Comparison of ENCODE assay signal across 22 cellular contexts in the genomic region with DNA sequence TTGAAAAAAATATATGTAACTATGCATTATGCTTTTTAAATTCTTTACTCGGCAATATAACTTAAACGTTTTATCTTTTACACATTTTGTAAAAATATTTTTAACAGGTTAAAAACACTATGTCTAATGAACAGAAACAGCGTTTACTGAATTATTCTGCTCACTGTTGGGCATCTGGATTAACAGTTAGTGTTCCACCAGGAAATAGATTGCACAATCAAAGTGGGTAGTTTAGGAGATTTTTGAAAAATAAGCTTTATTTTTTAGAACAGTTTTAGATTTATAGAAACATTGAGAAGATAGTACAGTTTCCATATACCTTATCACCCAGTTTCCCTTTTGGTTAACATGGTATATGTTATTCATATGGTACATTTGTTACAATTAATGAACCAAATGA.
DNase-seq lines count a peak whose midpoint lies in the region; ATAC-seq, FAIRE-seq and TF ChIP-seq lines count a peak whose summit lies in the region.
"Had no signal": no experiment of that assay in that cellular context is flagged by ENCODE, and none has a peak within 500 bp of the region (broad histone marks: within the 10 kb centered on the region; RNA-seq: fewer than 3 reads in every experiment).

No MANE protein-coding gene starts in this region.

- TF ChIP-seq EP300 in HepG2 (IDR thresholded peaks at IDR 0.05; ENCODE audit: low read depth in 2 of 2, low read length in 2 of 2) (no peak), HepG2 (CRISPR knock-in tag; IDR thresholded peaks at IDR 0.05; ENCODE audit: borderline replicate concordance) (no peak)

- no peaks in the 10 kb centered on the region for H3K9me1 ChIP-seq in endothelial cell of umbilical vein (replicated peaks; ENCODE audit: control insufficient read depth, extremely low read depth, insufficient read depth, low read length)

- no peak overlapping the region for H3K4me3 Mint-ChIP-seq in natural killer cell treated with Interleukin-12 subunit alpha and Interleukin-12 subunit beta and Interleukin-15 and Interleukin-18, amount 100 ng/mL, for 72 hours
- H3K4me3 Mint-ChIP-seq: B cell; CD4-positive, alpha-beta T cell; CD8-positive, alpha-beta T cell had no signal

- H2AFZ ChIP-seq in HepG2 (ENCODE audit: low read length) = no peak overlapping the region
- no peak overlapping the region for H2AFZ ChIP-seq in endothelial cell of umbilical vein (ENCODE audit: low read depth, low read length)

- POLR2A ChIA-PET in HepG2 (lab: Yijun Ruan, JAX) (no interaction called here), endothelial cell of umbilical vein (lab: Charles Lee) (no interaction called here)

- H3K36me3 Mint-ChIP-seq in natural killer cell treated with Interleukin-12 subunit alpha and Interleukin-12 subunit beta and Interleukin-15 and Interleukin-18, amount 100 ng/mL, for 72 hours = no peaks in the 10 kb centered on the region
- H3K36me3 Mint-ChIP-seq: CD8-positive, alpha-beta T cell had no signal

- no peaks in the 10 kb centered on the region for H4K20me1 ChIP-seq in HepG2 (ENCODE audit: insufficient read depth, low read length)
- H4K20me1 ChIP-seq in endothelial cell of umbilical vein (replicated peaks; ENCODE audit: control insufficient read depth, extremely low read depth, insufficient read depth, low read length) = no peaks in the 10 kb centered on the region
- H4K20me1 ChIP-seq: BLaER1 treated with 17β-estradiol and CSF1 and Interleukin-3, amounts not matched to agents 10 nM and 100 nM had no signal

- no peak overlapping the region for H3K4me3 ChIP-seq in HepG2 (replicated peaks in 1 of 3; ENCODE audit: insufficient read depth in 1 of 3, low read depth in 2 of 3, low read length in 3 of 3)
- no peak overlapping the region for H3K4me3 ChIP-seq in right lobe of liver
- H3K4me3 ChIP-seq in endothelial cell of umbilical vein (replicated peaks in 1 of 3; ENCODE audit: insufficient read depth in 1 of 3, low read depth in 1 of 3, low read length in 3 of 3) = no peak overlapping the region
- H3K4me3 ChIP-seq in pancreas = no peak overlapping the region
- H3K4me3 ChIP-seq: A549; BLaER1 treated with 17β-estradiol and CSF1 and Interleukin-3, amounts not matched to agents 10 nM and 100 nM had no signal

- no peaks in the 10 kb centered on the region for H3K9me3 Mint-ChIP-seq in natural killer cell treated with Interleukin-12 subunit alpha and Interleukin-12 subunit beta and Interleukin-15 and Interleukin-18, amount 100 ng/mL, for 72 hours
- H3K9me3 Mint-ChIP-seq: CD4-positive, alpha-beta T cell had no signal

- FAIRE-seq in HepG2 (lab: Jason Lieb, UNC) (no peak), endothelial cell of umbilical vein (lab: Jason Lieb, UNC) (peak; percentile 49), pancreas (lab: Jason Lieb, UNC) (peak; percentile 29), RCC 7860 (lab: Jason Lieb, UNC) (no peak)
- FAIRE-seq: A549, D721Med, G401.6, GM12891, GM19239 had no signal

- intact Hi-C loops in HepG2 (cut with micrococcal nuclease; ENCODE audit: unreplicated experiment) (no loop called here), right lobe of liver (cut with DNase I) (no loop called here), endothelial cell of umbilical vein (cut with micrococcal nuclease) (no loop called here), pancreas (cut with DNase I) (no loop called here)

- DNase-seq in HepG2 (ENCODE audit: low spot score) = no peak
- DNase-seq in right lobe of liver = no peak
- no peak for DNase-seq in endothelial cell of umbilical vein (ENCODE audit: low read depth, low spot score)
- no peak for DNase-seq in pancreas
- DNase-seq in RCC 7860 (ENCODE audit: low spot score) = no peak
- DNase-seq in natural killer cell treated with Interleukin-12 subunit alpha and Interleukin-12 subunit beta and Interleukin-15 and Interleukin-18, amount 100 ng/mL, for 72 hours (ENCODE audit: low spot score) = no peak
- DNase-seq: AML-193; Caco-2; Calu3; CD4-positive, alpha-beta T cell; CD8-positive, alpha-beta T cell; DMS79 treated with DMSO at 0.1 percent for 48 hours; GF-D8 had no signal

- H3K4me1 ChIP-seq in HepG2 (ENCODE audit: insufficient read depth, low read length) = no peaks in the 10 kb centered on the region
- H3K4me1 ChIP-seq in right lobe of liver = no peaks in the 10 kb centered on the region
- H3K4me1 ChIP-seq in endothelial cell of umbilical vein (ENCODE audit: control insufficient read depth, extremely low read depth, insufficient read depth, low read length) = peaks cover 12% of the 10 kb centered on the region
- no peaks in the 10 kb centered on the region for H3K4me1 ChIP-seq in pancreas
- H3K4me1 ChIP-seq: A549; BLaER1 treated with 17β-estradiol and CSF1 and Interleukin-3, amounts not matched to agents 10 nM and 100 nM; Caco-2 had no signal

- no peaks in the 10 kb centered on the region for H3K79me2 ChIP-seq in HepG2 (ENCODE audit: insufficient read depth, low read length)
- H3K79me2 ChIP-seq in endothelial cell of umbilical vein (ENCODE audit: control insufficient read depth, insufficient read depth, low read length) = no peaks in the 10 kb centered on the region

- TF ChIP-seq CTCF in HepG2 (CRISPR knock-in tag; IDR thresholded peaks at IDR 0.05) = no peak
- TF ChIP-seq CTCF in right lobe of liver (IDR thresholded peaks at IDR 0.05) = no peak
- TF ChIP-seq CTCF in endothelial cell of umbilical vein (IDR thresholded peaks at IDR 0.05; ENCODE audit: extremely low read depth in 1 of 2, insufficient read depth in 1 of 2, low read depth in 1 of 2, low read length in 2 of 2) = no peak
- TF ChIP-seq CTCF in pancreas (IDR thresholded peaks at IDR 0.05) = no peak

- ATAC-seq in HepG2 = no peak
- ATAC-seq in right lobe of liver = no peak
- no peak for ATAC-seq in pancreas
- no peak for ATAC-seq in natural killer cell treated with Interleukin-12 subunit alpha and Interleukin-12 subunit beta and Interleukin-15 and Interleukin-18, amount 100 ng/mL, for 72 hours
- ATAC-seq: A549; CD8-positive, alpha-beta T cell had no signal

- H3K9me3 ChIP-seq in HepG2 (ENCODE audit: low read length) (no peaks in the 10 kb centered on the region), right lobe of liver (no peaks in the 10 kb centered on the region), endothelial cell of umbilical vein (replicated peaks; ENCODE audit: control insufficient read depth, insufficient read depth, low read length) (no peaks in the 10 kb centered on the region), pancreas (no peaks in the 10 kb centered on the region)
- H3K9me3 ChIP-seq: A549; BLaER1 treated with 17β-estradiol and CSF1 and Interleukin-3, amounts not matched to agents 10 nM and 100 nM; Caco-2 had no signal

- dilution Hi-C loops in endothelial cell of umbilical vein (cut with MboI; ENCODE audit: extremely low pct_ligation_motif_present, low sequenced_read_pairs) = no loop called here

- no peaks in the 10 kb centered on the region for H3K4me1 Mint-ChIP-seq in natural killer cell treated with Interleukin-12 subunit alpha and Interleukin-12 subunit beta and Interleukin-15 and Interleukin-18, amount 100 ng/mL, for 72 hours (ENCODE audit: low read depth in 2 of 2)
- H3K4me1 Mint-ChIP-seq: B cell had no signal

- no peak for TF ChIP-seq RAD21 in HepG2 (CRISPR knock-in tag; IDR thresholded peaks at IDR 0.05)

- TF ChIP-seq POLR2A in HepG2 (IDR thresholded peaks at IDR 0.05; ENCODE audit: insufficient read depth in 1 of 2, low read depth in 2 of 2, low read length in 2 of 2) (no peak), right lobe of liver (IDR thresholded peaks at IDR 0.05) (no peak), endothelial cell of umbilical vein (IDR thresholded peaks at IDR 0.05; ENCODE audit: low read depth, low read length) (no peak)

- H3K9ac ChIP-seq in HepG2 (ENCODE audit: insufficient read depth, low read depth, low read length) (no peak overlapping the region), endothelial cell of umbilical vein (replicated peaks; ENCODE audit: extremely low read depth, insufficient read depth, low read length) (no peak overlapping the region)
- H3K9ac ChIP-seq: BLaER1 treated with 17β-estradiol and CSF1 and Interleukin-3, amounts not matched to agents 10 nM and 100 nM had no signal

- in situ Hi-C loops in HepG2 (cut with HindIII; ENCODE audit: extremely low pct_ligation_motif_present, low pct_unique_long_range_greater_than_20kb) = no loop called here

- BruUV-seq in HepG2 (replicated peaks; lab: Mats Ljungman, UMichigan) (no TSS peak), endothelial cell of umbilical vein (replicated peaks; lab: Mats Ljungman, UMichigan) (no TSS peak)

- CTCF ChIA-PET in HepG2 (lab: Yijun Ruan, JAX; ENCODE audit: low intra/inter-chr PET ratio, low total read pairs) = no interaction called here
- CTCF ChIA-PET in endothelial cell of umbilical vein (lab: Charles Lee) = no interaction called here

- H3K27ac Mint-ChIP-seq in natural killer cell treated with Interleukin-12 subunit alpha and Interleukin-12 subunit beta and Interleukin-15 and Interleukin-18, amount 100 ng/mL, for 72 hours = no peak overlapping the region
- H3K27ac Mint-ChIP-seq: B cell; CD4-positive, alpha-beta T cell; CD8-positive, alpha-beta T cell had no signal

- H3K27me3 Mint-ChIP-seq in natural killer cell treated with Interleukin-12 subunit alpha and Interleukin-12 subunit beta and Interleukin-15 and Interleukin-18, amount 100 ng/mL, for 72 hours = no peaks in the 10 kb centered on the region
- H3K27me3 Mint-ChIP-seq: B cell; CD4-positive, alpha-beta T cell had no signal

- H3K4me2 ChIP-seq in HepG2 (ENCODE audit: low read depth, low read length) = no peak overlapping the region
- no peak overlapping the region for H3K4me2 ChIP-seq in endothelial cell of umbilical vein (ENCODE audit: insufficient read depth, low read length)
- H3K4me2 ChIP-seq: A549; BLaER1 treated with 17β-estradiol and CSF1 and Interleukin-3, amounts not matched to agents 10 nM and 100 nM had no signal

- no peaks in the 10 kb centered on the region for H3K27me3 ChIP-seq in HepG2 (ENCODE audit: control insufficient read depth in 1 of 2, insufficient read depth in 2 of 2, low read length in 2 of 2)
- H3K27me3 ChIP-seq in right lobe of liver = no peaks in the 10 kb centered on the region
- H3K27me3 ChIP-seq in endothelial cell of umbilical vein (ENCODE audit: control insufficient read depth in 2 of 2, insufficient read depth in 2 of 2, low read length in 2 of 2) = no peaks in the 10 kb centered on the region
- no peaks in the 10 kb centered on the region for H3K27me3 ChIP-seq in pancreas
- H3K27me3 ChIP-seq: BLaER1 treated with 17β-estradiol and CSF1 and Interleukin-3, amounts not matched to agents 10 nM and 100 nM had no signal

- H3K27ac ChIP-seq in HepG2 (ENCODE audit: extremely low read length, insufficient read depth, low read length) (no peak overlapping the region), right lobe of liver (no peak overlapping the region), endothelial cell of umbilical vein (ENCODE audit: insufficient read depth, low read depth, low read length) (no peak overlapping the region), pancreas (no peak overlapping the region)
- H3K27ac ChIP-seq: 22Rv1; A549; BLaER1 treated with 17β-estradiol and CSF1 and Interleukin-3, amounts not matched to agents 10 nM and 100 nM; C4-2B had no signal

- H3K36me3 ChIP-seq in HepG2 (replicated peaks in 1 of 2; ENCODE audit: control insufficient read depth in 1 of 2, insufficient read depth in 2 of 2, low read length in 2 of 2) (no peaks in the 10 kb centered on the region), right lobe of liver (no peaks in the 10 kb centered on the region), endothelial cell of umbilical vein (ENCODE audit: control insufficient read depth in 2 of 2, extremely low read depth in 1 of 2, insufficient read depth in 2 of 2, low read length in 2 of 2) (no peaks in the 10 kb centered on the region), pancreas (no peaks in the 10 kb centered on the region)
- H3K36me3 ChIP-seq: BLaER1 treated with 17β-estradiol and CSF1 and Interleukin-3, amounts not matched to agents 10 nM and 100 nM had no signal

- 25% methylated on average over 3 of the region's 3 CpGs for WGBS in HepG2 (ENCODE audit: low lambda C conversion rate)
- WGBS in right lobe of liver (ENCODE audit: insufficient coverage, low coverage, low lambda C conversion rate, missing lambda C conversion rate) = 46% methylated on average over 3 of the region's 3 CpGs
- WGBS in pancreas, 2 donors = 51 to 89% methylated on average over 3 of the region's 3 CpGs
